8 cellular contexts compared by ENCODE assay signal in genomic region chr5:69217154-69217731, GRCh38. TPM values are rescaled to one million over a fixed set of nuclear protein-coding genes. Genes with fewer than 3 reads are reported as not detected.
DNase-seq lines count a peak whose midpoint lies in the region; ATAC-seq and TF ChIP-seq lines count a peak whose summit lies in the region.

No MANE protein-coding gene starts in this region.

- DNase-seq in SKM-1 (lab: John Stamatoyannopoulos, UW; ENCODE audit: unreplicated experiment) (peak; percentile 80), SKM-1 treated with dmso at 0.1 percent for 144 hours (lab: John Stamatoyannopoulos, UW; ENCODE audit: unreplicated experiment) (no peak), SJCRH30 (no peak), mammary epithelial cell (no peak), mucosa of descending colon (peak in 1 of 3 donors; percentile 100), SIG-M5 treated with dmso at 0.1 percent for 504 hours (lab: John Stamatoyannopoulos, UW; ENCODE audit: unreplicated experiment) (no peak)

- H3K27me3 ChIP-seq in SJCRH30: no peaks in the 10 kb centered on the region
- H3K27me3 ChIP-seq in mammary epithelial cell (ENCODE audit: insufficient read depth, low read length): no peaks in the 10 kb centered on the region
- no peaks in the 10 kb centered on the region for H3K27me3 ChIP-seq in subcutaneous abdominal adipose tissue (ENCODE audit: control insufficient read depth in 5 of 5, insufficient read depth in 4 of 5, low read length in 5 of 5)

- no peak overlapping the region for H3K9ac ChIP-seq in mammary epithelial cell (ENCODE audit: insufficient read depth, low read length)
- H3K9ac ChIP-seq in subcutaneous abdominal adipose tissue (ENCODE audit: low read length in 5 of 5): peak overlapping the region in 4 of 5 donors; percentile 24 to 83 (median 78)

- H3K4me3 ChIP-seq in SJCRH30: peak overlapping the region; percentile 98
- peak overlapping the region; percentile 95 to 100 (median 100) for H3K4me3 ChIP-seq in mammary epithelial cell (replicated peaks in 1 of 3; ENCODE audit: insufficient read depth in 1 of 3, low read depth in 2 of 3, low read length in 3 of 3)
- H3K4me3 ChIP-seq in mucosa of descending colon: peak overlapping the region; percentile 97
- H3K4me3 ChIP-seq in subcutaneous abdominal adipose tissue (ENCODE audit: low read depth in 1 of 5, low read length in 5 of 5): peak overlapping the region; percentile 63 to 100 (median 100)

- no TSS peak for BruUV-seq in mammary epithelial cell (replicated peaks; lab: Mats Ljungman, UMichigan)

- H3K27ac ChIP-seq in SJCRH30: peak overlapping the region; percentile 84
- H3K27ac ChIP-seq in mammary epithelial cell (ENCODE audit: insufficient read depth, low read depth, low read length): no peak overlapping the region
- H3K27ac ChIP-seq in subcutaneous abdominal adipose tissue (ENCODE audit: low read depth, low read length): peak overlapping the region; percentile 89

- H3K79me2 ChIP-seq in mammary epithelial cell (ENCODE audit: insufficient read depth, low read length): peaks cover 32% of the 10 kb centered on the region

- intact Hi-C loops in mammary epithelial cell (cut with micrococcal nuclease): no loop called here
- intact Hi-C loops in mucosa of descending colon (cut with DNase I, micrococcal nuclease): no loop called here

- peak overlapping the region; percentile 77 for H3K4me2 ChIP-seq in mammary epithelial cell (ENCODE audit: insufficient read depth, low read depth, low read length)

- ATAC-seq in mucosa of descending colon (no peak), HG03469 (IDR thresholded peaks at IDR 0.05; ENCODE audit: unreplicated experiment) (no peak)

- no peaks in the 10 kb centered on the region; the same call in 1 of the 2 replicates for H3K36me3 ChIP-seq in SJCRH30
- H3K36me3 ChIP-seq in mammary epithelial cell (ENCODE audit: insufficient read depth, low read length): no peaks in the 10 kb centered on the region
- H3K36me3 ChIP-seq in mucosa of descending colon (ENCODE audit: low read depth): no peaks in the 10 kb centered on the region
- no peaks in the 10 kb centered on the region for H3K36me3 ChIP-seq in subcutaneous abdominal adipose tissue (ENCODE audit: control insufficient read depth in 5 of 5, insufficient read depth in 5 of 5, low read length in 5 of 5)

- no peak for TF ChIP-seq CTCF in mammary epithelial cell (conservative IDR thresholded peaks at IDR 0.05 in 1 of 2, IDR thresholded peaks at IDR 0.05 in 1 of 2; ENCODE audit: extremely low read depth in 1 of 2, insufficient read depth in 1 of 2, low read depth in 1 of 2, low read length in 2 of 2)
- no peak for TF ChIP-seq CTCF in mucosa of descending colon (IDR thresholded peaks at IDR 0.05)

- peaks cover 12% of the 10 kb centered on the region for H3K4me1 ChIP-seq in SJCRH30
- H3K4me1 ChIP-seq in mammary epithelial cell (ENCODE audit: insufficient read depth, low read length): peaks cover 10% of the 10 kb centered on the region
- H3K4me1 ChIP-seq in mucosa of descending colon (ENCODE audit: low read depth): peaks cover 8% of the 10 kb centered on the region
- peaks cover 0 to 18% (median 16%) of the 10 kb centered on the region in 5 donors for H3K4me1 ChIP-seq in subcutaneous abdominal adipose tissue (ENCODE audit: control insufficient read depth in 5 of 5, insufficient read depth in 5 of 5, low read length in 5 of 5)

- peak overlapping the region; percentile 100 for H2AFZ ChIP-seq in mammary epithelial cell (ENCODE audit: low read depth, low read length)

- in situ Hi-C loops in mammary epithelial cell (cut with MboI; ENCODE audit: low sequenced_read_pairs in 2 of 2): no loop called here

- H4K20me1 ChIP-seq in mammary epithelial cell (ENCODE audit: insufficient read depth, low read length): no peaks in the 10 kb centered on the region

- CTCF ChIA-PET in mammary epithelial cell (lab: Charles Lee; ENCODE audit: low non-redundant PET): no interaction called here

- no peaks in the 10 kb centered on the region for H3K9me3 ChIP-seq in SJCRH30 (replicated peaks)
- H3K9me3 ChIP-seq in mammary epithelial cell (replicated peaks; ENCODE audit: insufficient read depth, low read length): no peaks in the 10 kb centered on the region
- no peaks in the 10 kb centered on the region for H3K9me3 ChIP-seq in mucosa of descending colon
- H3K9me3 ChIP-seq in subcutaneous abdominal adipose tissue (ENCODE audit: control insufficient read depth in 5 of 5, low read length in 5 of 5): no peaks in the 10 kb centered on the region

- dilution Hi-C loops in mammary epithelial cell (cut with HindIII; ENCODE audit: low sequenced_read_pairs): no loop called here

- WGBS in mammary epithelial cell (ENCODE audit: low coverage, missing lambda C conversion rate): 40% methylated on average over 9 of the region's 15 CpGs

RNA-seq across cellular contexts. Expression of gene CDK7, which starts 17.4 kb away (rescaled TPM):
- 39.7 and 46.6 TPM in 2 replicates for total RNA-seq in SJCRH30 (2014; rRNA removed; shearing (Covaris generic))
- total RNA-seq in mammary epithelial cell (10 to 100 TPM; 41.2 to 52.4 TPM), mucosa of descending colon (10 to 100 TPM; 18.3 to 22.7 (median 22.0) TPM)
- polyA plus RNA-seq in mammary epithelial cell: 36.9 TPM
- 101 TPM for polyA minus RNA-seq in mammary epithelial cell

RNA-seq across cellular contexts. Expression of gene CENPH, which starts 27.9 kb away (rescaled TPM):
- total RNA-seq in SJCRH30 (2014; rRNA removed; shearing (Covaris generic)): 86.3 and 103 TPM in 2 replicates
- total RNA-seq in mammary epithelial cell: 10 to 100 TPM in 1 of 2 donors, 1 to 10 TPM in 1; 3.3 to 26.3 TPM
- 12.6 TPM for polyA plus RNA-seq in mammary epithelial cell
- 3.4 TPM for polyA minus RNA-seq in mammary epithelial cell
- 1 to 10 TPM; 1.5 to 9.6 (median 1.6) TPM for total RNA-seq in mucosa of descending colon

RNA-seq across cellular contexts. Expression of gene CCNB1, which starts 50.3 kb away (rescaled TPM):
- 301 and 311 TPM in 2 replicates for total RNA-seq in SJCRH30 (2014; rRNA removed; shearing (Covaris generic))
- total RNA-seq in mammary epithelial cell: 100 to 1,000 TPM in 1 of 2 donors, 10 to 100 TPM in 1; 22.5 to 151 TPM
- 158 TPM for polyA plus RNA-seq in mammary epithelial cell
- polyA minus RNA-seq in mammary epithelial cell: 134 TPM
- total RNA-seq in mucosa of descending colon: 10 to 100 TPM in 2 of 3 donors, 1 to 10 TPM in 1; 9.5 to 54.7 (median 10.7) TPM
